20 cellular contexts compared by ENCODE assay signal in the genomic region with DNA sequence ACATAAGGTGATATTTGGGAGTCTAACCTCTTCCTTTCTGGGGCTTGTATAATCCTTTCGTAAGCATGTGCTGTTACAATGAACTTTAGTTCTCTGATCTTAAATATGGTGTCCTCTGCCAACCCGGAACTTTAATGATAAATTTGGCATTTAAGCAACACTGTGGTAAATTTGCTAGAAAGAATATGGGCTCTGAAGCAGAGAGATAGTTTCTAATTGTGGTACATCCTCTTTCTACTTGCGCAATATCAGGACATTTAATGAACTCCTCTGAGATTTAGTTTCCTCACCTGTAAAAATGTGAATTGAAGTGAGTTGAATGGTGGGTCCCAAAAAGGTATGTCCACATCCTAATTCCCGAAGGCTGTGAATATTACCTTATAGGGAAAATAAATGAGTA.
"Had no signal": no experiment of that assay in that cellular context is flagged by ENCODE, and none has a peak within 500 bp of the region (broad histone marks: within the 10 kb centered on the region; RNA-seq: fewer than 3 reads in every experiment).

No MANE protein-coding gene starts in this region.

- H3K4me1 Mint-ChIP-seq: immature natural killer cell, memory B cell, natural killer cell, neural crest cell had no signal

- H3K27me3 ChIP-seq: esophagus squamous epithelium, gastroesophageal sphincter, left lung, sigmoid colon had no signal

- H3K9me3 Mint-ChIP-seq: neural crest cell had no signal

- H3K4me3 ChIP-seq: esophagus squamous epithelium, gastroesophageal sphincter, left lung, lower lobe of right lung, sigmoid colon, skin epidermis had no signal

- H3K27me3 Mint-ChIP-seq: dendritic cell treated with granulocyte-macrophage colony-stimulating factor and Interleukin-4, amounts not matched to agents 40 ng/mL and 50 ng/mL, for 4 days; effector memory CD8-positive, alpha-beta T cell; memory B cell had no signal

- ATAC-seq: effector memory CD8-positive, alpha-beta T cell; gastroesophageal sphincter; left lung; lower lobe of right lung; natural killer cell had no signal

- H3K27ac Mint-ChIP-seq: dendritic cell treated with granulocyte-macrophage colony-stimulating factor and Interleukin-4, amounts not matched to agents 40 ng/mL and 50 ng/mL, for 4 days; effector memory CD8-positive, alpha-beta T cell; immature natural killer cell; memory B cell; mesothelial cell of epicardium; natural killer cell had no signal

- FAIRE-seq: keratinocyte, urothelium cell line had no signal

- H3K4me3 Mint-ChIP-seq: dendritic cell treated with granulocyte-macrophage colony-stimulating factor and Interleukin-4, amounts not matched to agents 40 ng/mL and 50 ng/mL, for 4 days; effector memory CD8-positive, alpha-beta T cell; immature natural killer cell; memory B cell; mesothelial cell of epicardium; natural killer cell; neural crest cell had no signal

- H3K4me1 ChIP-seq: esophagus squamous epithelium, left lung, lower lobe of right lung had no signal

- H3K36me3 ChIP-seq: esophagus squamous epithelium, gastroesophageal sphincter, left lung, lower lobe of right lung, sigmoid colon had no signal

- H3K36me3 Mint-ChIP-seq: memory B cell, mesothelial cell of epicardium, natural killer cell had no signal

- H3K27ac ChIP-seq: esophagus squamous epithelium, gastroesophageal sphincter, left lung, lower lobe of right lung, sigmoid colon, skin epidermis had no signal

- H3K9me3 ChIP-seq: esophagus squamous epithelium, gastroesophageal sphincter, lower lobe of right lung, sigmoid colon had no signal

- DNase-seq: effector memory CD8-positive, alpha-beta T cell; esophagus squamous epithelium; foreskin fibroblast; glutamatergic neuron; immature natural killer cell; left lung; lower lobe of right lung; natural killer cell; posterior cingulate gyrus; sigmoid colon; stimulated activated naive CD4-positive, alpha-beta T cell treated with Interleukin-2 at 50 U/mL for 16 hours; trophoblast cell had no signal
